ENCODE assay signal across 33 cellular contexts in the genomic region with DNA sequence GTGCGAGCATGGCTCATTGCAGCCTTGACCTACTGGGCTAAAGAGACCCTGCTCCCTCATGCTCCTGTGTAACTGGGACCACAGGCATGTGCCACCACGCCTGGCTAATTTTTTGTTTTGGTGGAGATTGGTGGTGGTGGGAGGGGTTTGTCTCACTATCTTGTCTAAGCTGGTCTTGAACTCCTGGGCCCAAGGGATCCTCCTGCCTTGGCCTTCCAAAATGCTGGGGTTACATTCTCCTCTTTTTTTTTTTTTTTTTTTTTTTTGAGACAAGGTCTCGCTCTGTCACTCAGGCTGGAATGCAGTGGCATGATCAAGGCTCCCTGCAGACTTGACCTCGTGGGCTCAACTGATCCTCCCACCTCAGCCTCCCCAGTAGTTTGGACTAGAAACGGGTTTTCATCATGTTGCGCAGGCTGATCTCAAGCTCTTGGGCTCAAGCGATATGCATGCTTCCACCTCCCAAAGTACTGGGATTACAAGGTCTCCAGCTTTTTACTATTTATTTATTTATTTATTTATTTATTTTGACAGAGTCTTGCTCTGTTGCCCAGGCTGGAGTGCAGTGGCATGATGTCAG.
"Had no signal": no experiment of that assay in that cellular context is flagged by ENCODE, and none has a peak within 500 bp of the region (broad histone marks: within the 10 kb centered on the region; RNA-seq: fewer than 3 reads in every experiment).

No MANE protein-coding gene starts in this region.

- H3K4me3 ChIP-seq: adrenal gland, ascending aorta, cardiac muscle cell had no signal

- H3K27me3 ChIP-seq: adrenal gland, ascending aorta, cardiac muscle cell had no signal

- H3K36me3 ChIP-seq: adrenal gland, ascending aorta, cardiac muscle cell had no signal

- ATAC-seq: activated CD8-positive, alpha-beta T cell treated with anti-CD3 and anti-CD28 coated beads for 36 hours; activated naive CD4-positive, alpha-beta T cell treated with anti-CD3 and anti-CD28 coated beads, Interleukin-2, amount 50 U/mL, for 72 hours; activated T-cell treated with anti-CD3 and anti-CD28 coated beads, Interleukin-2, amount 50 U/mL, for 4 hours; activated T-cell treated with anti-CD3 and anti-CD28 coated beads, Interleukin-2, amount 50 U/mL, for 72 hours; activated T-helper 17 cell treated with anti-CD3 and anti-CD28 coated beads, Interleukin-2, amount 50 U/mL, for 72 hours; T-cell had no signal

- FAIRE-seq: bronchial epithelial cell, TTC549 had no signal

- H3K4me1 ChIP-seq: adrenal gland, ascending aorta had no signal

- H3K9me3 ChIP-seq: adrenal gland, ascending aorta had no signal

- DNase-seq: activated B cell treated with CpG ODN at 0.5 μM for 24 hours; activated CD4-positive, alpha-beta memory T cell treated with anti-CD3 and anti-CD28 coated beads for 36 hours; activated CD4-positive, alpha-beta T cell treated with anti-CD3 and anti-CD28 coated beads for 4 hours; activated CD4-positive, alpha-beta T cell treated with anti-CD3 and anti-CD28 coated beads, Interleukin-2, amount 10 ng/mL, durations not matched to agents 24 days and 14 days; activated CD4-positive, alpha-beta T cell treated with anti-CD3 and anti-CD28 coated beads, Interleukin-2, amount 50 U/mL, for 1 hour; activated CD4-positive, alpha-beta T cell treated with anti-CD3 and anti-CD28 coated beads, Interleukin-2, amount 50 U/mL, for 4 hours; activated CD4-positive, CD25-positive, alpha-beta regulatory T cell treated with anti-CD3 and anti-CD28 coated beads, Interleukin-2, amount 50 U/mL, for 72 hours; activated CD8-positive, alpha-beta memory T cell treated with anti-CD3 and anti-CD28 coated beads, Interleukin-2, amount 50 U/mL, for 4 hours; activated CD8-positive, alpha-beta T cell treated with anti-CD3 and anti-CD28 coated beads for 36 hours; activated effector memory CD4-positive, alpha-beta T cell treated with anti-CD3 and anti-CD28 coated beads, Interleukin-2, amount 50 U/mL, for 16 hours; activated gamma-delta T cell treated with Interleukin-2 at 50 U/mL for 16 hours; activated naive CD4-positive, alpha-beta T cell; activated naive CD4-positive, alpha-beta T cell treated with anti-CD3 and anti-CD28 coated beads for 36 hours; activated naive CD4-positive, alpha-beta T cell treated with anti-CD3 and anti-CD28 coated beads, Interleukin-2, amount 50 U/mL, for 16 hours; activated naive CD8-positive, alpha-beta T cell treated with anti-CD3 and anti-CD28 coated beads for 36 hours; activated T-cell treated with anti-CD3 and anti-CD28 coated beads for 4 hours; activated T-cell treated with anti-CD3 and anti-CD28 coated beads, Interleukin-2, amount 50 U/mL, for 1 hour; activated T-cell treated with anti-CD3 and anti-CD28 coated beads, Interleukin-2, amount 50 U/mL, for 4 hours; activated T-cell treated with anti-CD3 and anti-CD28 coated beads, Interleukin-2, amount 50 U/mL, for 72 hours; adrenal gland; amygdala; anterior cingulate cortex; caudate nucleus; cerebellar nuclear complex; T-cell; T-helper 2 cell; T-helper 9 cell had no signal

- H3K27ac ChIP-seq: adrenal gland, ascending aorta, cardiac muscle cell had no signal
